In genomic region chr10:102752266-102752930, GRCh38 we compare ENCODE assay signal across 8 cellular contexts. TPM values are rescaled to one million over a fixed set of nuclear protein-coding genes. Genes with fewer than 3 reads are reported as not detected.
DNase-seq lines count a peak whose midpoint lies in the region; ATAC-seq and TF ChIP-seq lines count a peak whose summit lies in the region.

No MANE protein-coding gene starts in this region.

- H2AFZ ChIP-seq in osteoblast (ENCODE audit: low read length): no peak overlapping the region

- peak overlapping the region; percentile 74 for H3K4me2 ChIP-seq in osteoblast (ENCODE audit: insufficient read depth, low read length)

- H3K36me3 ChIP-seq in osteoblast (ENCODE audit: insufficient read depth, low read length): no peaks in the 10 kb centered on the region

- peaks cover 10% of the 10 kb centered on the region for H4K20me1 ChIP-seq in osteoblast (ENCODE audit: insufficient read depth, low read length)

- CTCF ChIA-PET in AG04450 (lab: Charles Lee): interaction anchor here (0.6 to 3.0 kb wide), 16 partner anchors 8 to 165 kb away, joined by 3 to 27 read pairs (median 4); partner anchors contain the start of genes CNNM2 and WBP1L

- POLR2A ChIA-PET in AG04450 (lab: Yijun Ruan, JAX): interaction anchor here (1.6 kb wide), 2 partner anchors 9 to 25 kb away, joined by 7 read pairs; partner anchors contain the start of gene WBP1L

- peaks cover 83% of the 10 kb centered on the region for H3K79me2 ChIP-seq in osteoblast (ENCODE audit: insufficient read depth, low read length)

- TF ChIP-seq CTCF in AG04450 (IDR thresholded peaks at IDR 0.05; ENCODE audit: low read depth, low read length) (no peak), foreskin fibroblast (IDR thresholded peaks at IDR 0.05; ENCODE audit: low read depth, low read length) (no peak), osteoblast (IDR thresholded peaks at IDR 0.05; ENCODE audit: extremely low read depth, low read depth, low read length) (no peak)

- no peak for DNase-seq in AG04450 (ENCODE audit: low read depth, low spot score)
- DNase-seq in RPMI7951 (ENCODE audit: low read depth): peak; percentile 83
- DNase-seq in foreskin fibroblast: peak; percentile 82 to 85
- DNase-seq in osteoblast (ENCODE audit: insufficient read length, low spot score, missing footprints): peak; percentile 93
- no peak for DNase-seq in H4 (ENCODE audit: low spot score)
- no peak for DNase-seq in T-helper 9 cell
- DNase-seq in SHP77 (lab: John Stamatoyannopoulos, UW): no peak

- peak overlapping the region; percentile 52 for H3K27ac ChIP-seq in AG04450 (ENCODE audit: low read depth, low read length)
- H3K27ac ChIP-seq in osteoblast (ENCODE audit: low read depth, low read length): peak overlapping the region; percentile 99

- no peaks in the 10 kb centered on the region for H3K9me3 ChIP-seq in AG04450 (ENCODE audit: control insufficient read depth, insufficient read depth, low read length)
- H3K9me3 ChIP-seq in osteoblast (ENCODE audit: low read depth, low read length): no peaks in the 10 kb centered on the region

- H3K4me1 ChIP-seq in osteoblast (ENCODE audit: insufficient read depth, low read length): peaks cover 37% of the 10 kb centered on the region

- ATAC-seq in HG02938 (IDR thresholded peaks at IDR 0.05; ENCODE audit: unreplicated experiment): no peak

- H3K27me3 ChIP-seq in AG04450 (ENCODE audit: control insufficient read depth, insufficient read depth, low read length): no peaks in the 10 kb centered on the region
- H3K27me3 ChIP-seq in osteoblast (ENCODE audit: insufficient read depth, low read length): no peaks in the 10 kb centered on the region

- H3K4me3 ChIP-seq in AG04450 (ENCODE audit: low read depth, low read length): no peak overlapping the region
- no peak overlapping the region for H3K4me3 ChIP-seq in foreskin fibroblast (ENCODE audit: low read depth in 1 of 2, low read length in 2 of 2)
- peak overlapping the region; percentile 41 for H3K4me3 ChIP-seq in osteoblast (ENCODE audit: insufficient read depth, low read length)

RNA-seq across cellular contexts. Expression of gene WBP1L, which starts 8.7 kb away (rescaled TPM):
- polyA plus RNA-seq in AG04450 (2011; rRNA removed): 27.6 and 28.1 TPM in 2 replicates
- polyA minus RNA-seq in AG04450 (2011; rRNA and poly(A)+ RNA removed): 45.1 and 54.2 TPM in 2 replicates
- 16.8 and 22.5 TPM in 2 replicates for total RNA-seq in RPMI7951 (2014; rRNA removed; shearing (Covaris generic))
- 76.4 and 85.5 TPM in 2 replicates for total RNA-seq in osteoblast
- total RNA-seq in H4 (2014; rRNA removed; shearing (Covaris generic)): 15.7 and 22.8 TPM in 2 replicates

RNA-seq across cellular contexts. Expression of gene SFXN2, which starts 38.0 kb away (rescaled TPM):
- 6.5 and 7.2 TPM in 2 replicates for polyA plus RNA-seq in AG04450 (2011; rRNA removed)
- polyA minus RNA-seq in AG04450 (2011; rRNA and poly(A)+ RNA removed): 11.3 and 13.1 TPM in 2 replicates
- total RNA-seq in RPMI7951 (2014; rRNA removed; shearing (Covaris generic)): 1.4 and 1.8 TPM in 2 replicates
- total RNA-seq in osteoblast: 2.9 and 3.6 TPM in 2 replicates
- total RNA-seq in H4 (2014; rRNA removed; shearing (Covaris generic)): 2.5 and 3.3 TPM in 2 replicates

RNA-seq across cellular contexts. Expression of gene ARL3, which starts 38.2 kb away (rescaled TPM):
- polyA plus RNA-seq in AG04450 (2011; rRNA removed): 16.5 and 19.2 TPM in 2 replicates
- 4.9 and 6.3 TPM in 2 replicates for polyA minus RNA-seq in AG04450 (2011; rRNA and poly(A)+ RNA removed)
- total RNA-seq in RPMI7951 (2014; rRNA removed; shearing (Covaris generic)): 11.1 and 12.3 TPM in 2 replicates
- 5.3 and 5.8 TPM in 2 replicates for total RNA-seq in osteoblast
- total RNA-seq in H4 (2014; rRNA removed; shearing (Covaris generic)): 6.1 and 10.4 TPM in 2 replicates

Comparison
In these comparisons a context has a peak if more than half of its experiments do, and no peak if none do; other contexts are left out.
1. DNase-seq: peak in RPMI7951 (single experiment), foreskin fibroblast (2 of 2) and osteoblast (single experiment); none in AG04450 (single experiment), H4 (single experiment), T-helper 9 cell (single experiment) and SHP77 (0 of 2).